In the genomic region with DNA sequence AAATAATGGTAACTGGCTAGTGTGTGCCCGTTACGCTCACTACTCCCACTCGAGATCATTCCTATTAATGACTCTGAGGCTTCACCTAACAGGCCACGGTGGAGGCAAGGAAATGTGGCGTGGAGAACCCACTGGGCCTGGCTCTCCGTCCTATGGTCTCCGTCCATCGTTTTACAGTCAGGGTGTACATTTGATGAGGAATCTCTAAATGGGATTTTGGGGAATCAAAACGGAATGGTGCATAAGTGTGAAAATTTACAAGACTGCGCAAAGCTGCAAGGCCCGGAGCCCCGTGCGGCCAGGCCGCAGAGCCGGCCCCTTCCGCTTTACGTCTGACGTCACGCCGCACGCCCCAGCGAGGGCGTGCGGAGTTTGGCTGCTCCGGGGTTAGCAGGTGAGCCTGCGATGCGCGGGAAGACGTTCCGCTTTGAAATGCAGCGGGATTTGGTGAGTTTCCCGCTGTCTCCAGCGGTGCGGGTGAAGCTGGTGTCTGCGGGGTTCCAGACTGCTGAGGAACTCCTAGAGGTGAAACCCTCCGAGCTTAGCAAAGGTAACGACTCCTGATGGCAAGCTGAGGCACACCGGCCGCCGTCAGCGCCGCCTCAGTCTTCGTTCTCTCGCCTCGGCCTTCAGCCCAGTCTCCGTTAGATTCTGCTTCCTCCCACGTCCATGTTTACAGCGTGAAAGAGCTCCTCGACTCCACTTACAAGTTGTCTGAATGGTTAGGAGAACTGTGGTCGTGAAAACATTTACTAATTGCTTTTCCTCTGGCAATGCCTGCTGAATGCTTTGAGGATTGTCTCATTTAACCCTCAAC, we compare ENCODE assay signal across 1 cellular context.
A peak's percentile ranks its signal among the peaks of the same experiment; 100 is the strongest.
TF ChIP-seq lines count a peak whose summit lies in the region.

A gene (plus strand): TSS at position 364 of the 817 bp plus-strand sequence. CDS start 42 bp downstream, at position 406.

TF ChIP-seq in HepG2, 621 proteins besides CTCF, POLR2A, EP300 and RAD21 (continued from another document and continues in another):
- TF ChIP-seq, protein P1, sequence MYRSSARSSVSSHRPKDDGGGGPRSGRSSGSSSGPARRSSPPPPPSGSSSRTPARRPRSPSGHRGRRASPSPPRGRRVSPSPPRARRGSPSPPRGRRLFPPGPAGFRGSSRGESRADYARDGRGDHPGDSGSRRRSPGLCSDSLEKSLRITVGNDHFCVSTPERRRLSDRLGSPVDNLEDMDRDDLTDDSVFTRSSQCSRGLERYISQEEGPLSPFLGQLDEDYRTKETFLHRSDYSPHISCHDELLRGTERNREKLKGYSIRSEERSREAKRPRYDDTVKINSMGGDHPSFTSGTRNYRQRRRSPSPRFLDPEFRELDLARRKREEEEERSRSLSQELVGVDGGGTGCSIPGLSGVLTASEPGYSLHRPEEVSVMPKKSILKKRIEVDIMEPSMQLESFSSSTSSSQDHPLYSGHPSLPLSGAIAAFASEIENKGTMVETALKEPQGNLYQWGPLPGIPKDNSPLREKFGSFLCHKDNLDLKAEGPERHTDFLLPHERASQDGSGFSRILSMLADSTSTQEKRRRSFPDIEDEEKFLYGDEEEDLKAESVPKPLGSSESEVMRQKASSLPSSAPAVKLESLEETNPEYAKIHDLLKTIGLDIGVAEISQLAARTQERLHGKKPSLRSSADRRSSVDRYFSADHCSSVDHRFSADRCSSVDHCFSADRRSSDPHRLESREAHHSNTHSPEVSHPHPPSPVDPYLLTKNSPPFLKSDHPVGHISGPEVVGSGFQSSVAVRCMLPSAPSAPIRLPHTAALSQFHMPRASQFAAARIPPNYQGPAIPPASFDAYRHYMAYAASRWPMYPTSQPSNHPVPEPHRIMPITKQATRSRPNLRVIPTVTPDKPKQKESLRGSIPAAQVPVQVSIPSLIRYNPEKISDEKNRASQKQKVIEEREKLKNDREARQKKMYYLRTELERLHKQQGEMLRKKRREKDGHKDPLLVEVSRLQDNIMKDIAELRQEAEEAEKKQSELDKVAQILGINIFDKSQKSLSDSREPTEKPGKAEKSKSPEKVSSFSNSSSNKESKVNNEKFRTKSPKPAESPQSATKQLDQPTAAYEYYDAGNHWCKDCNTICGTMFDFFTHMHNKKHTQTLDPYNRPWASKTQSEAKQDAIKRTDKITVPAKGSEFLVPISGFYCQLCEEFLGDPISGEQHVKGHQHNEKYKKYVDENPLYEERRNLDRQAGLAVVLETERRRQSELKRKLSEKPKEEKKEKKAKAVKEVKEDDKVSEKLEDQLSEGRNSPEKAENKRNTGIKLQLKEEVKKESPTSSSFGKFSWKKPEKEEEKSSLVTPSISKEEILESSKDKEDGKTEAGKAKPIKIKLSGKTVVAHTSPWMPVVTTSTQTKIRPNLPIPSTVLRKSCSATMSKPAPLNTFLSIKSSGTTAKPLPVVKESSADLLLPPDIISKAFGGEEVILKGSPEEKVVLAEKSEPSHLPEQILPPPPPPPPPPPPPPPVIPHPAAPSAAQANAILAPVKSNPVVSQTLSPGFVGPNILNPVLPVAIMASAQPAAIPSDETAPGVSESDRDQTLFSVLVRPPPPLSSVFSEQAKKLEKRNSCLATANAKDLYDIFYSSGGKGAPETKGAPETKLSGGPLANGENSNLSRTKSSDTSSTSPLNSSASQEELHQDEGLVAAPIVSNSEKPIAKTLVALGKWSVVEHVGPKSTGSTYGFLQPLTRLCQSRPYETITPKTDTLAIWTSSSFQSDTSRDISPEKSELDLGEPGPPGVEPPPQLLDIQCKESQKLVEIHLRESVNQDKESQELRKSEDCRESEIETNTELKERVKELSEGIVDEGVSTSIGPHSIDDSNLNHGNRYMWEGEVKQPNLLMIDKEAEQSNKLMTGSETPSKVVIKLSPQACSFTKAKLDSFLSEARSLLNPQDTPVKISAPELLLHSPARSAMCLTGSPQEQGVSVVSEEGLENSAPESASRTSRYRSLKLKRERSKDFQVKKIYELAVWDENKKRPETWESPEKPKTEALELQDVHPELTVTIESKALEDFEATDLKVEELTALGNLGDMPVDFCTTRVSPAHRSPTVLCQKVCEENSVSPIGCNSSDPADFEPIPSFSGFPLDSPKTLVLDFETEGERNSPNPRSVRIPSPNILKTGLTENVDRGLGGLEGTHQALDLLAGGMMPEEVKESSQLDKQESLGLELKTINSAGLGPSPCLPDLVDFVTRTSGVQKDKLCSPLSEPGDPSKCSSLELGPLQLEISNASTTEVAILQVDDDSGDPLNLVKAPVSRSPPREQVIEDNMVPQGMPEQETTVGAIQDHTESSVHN (CRISPR knock-in tag; IDR thresholded peaks at IDR 0.05) = peak; percentile 72; the same call in 1 of the 2 replicates
- TF ChIP-seq MTF2 (CRISPR knock-in tag; IDR thresholded peaks at IDR 0.05; ENCODE audit: borderline replicate concordance) (no peak), MTA1 (CRISPR knock-in tag; IDR thresholded peaks at IDR 0.05; ENCODE audit: borderline replicate concordance) (peak; percentile 88; the same call in 1 of the 2 replicates), KLF15 (CRISPR knock-in tag; IDR thresholded peaks at IDR 0.05; ENCODE audit: borderline replicate concordance) (0 out of 2 replicates have a peak, but pooled peaks have one; percentile 51), ZBTB1 (CRISPR knock-in tag; IDR thresholded peaks at IDR 0.05; ENCODE audit: borderline replicate concordance) (no peak), ZNF652 (CRISPR knock-in tag; IDR thresholded peaks at IDR 0.05; ENCODE audit: borderline replicate concordance, low read depth) (no peak), SRF (IDR thresholded peaks at IDR 0.05; ENCODE audit: low read depth, low read length) (no peak), PAF1 (CRISPR knock-in tag; IDR thresholded peaks at IDR 0.05) (no peak), ZFP36L2 (CRISPR knock-in tag; IDR thresholded peaks at IDR 0.05) (no peak), ZSCAN9 (CRISPR knock-in tag; IDR thresholded peaks at IDR 0.05; ENCODE audit: borderline replicate concordance) (peak; percentile 97), KDM4B (CRISPR knock-in tag; IDR thresholded peaks at IDR 0.05) (peak; percentile 87; the same call in 1 of the 2 replicates), MED8 (CRISPR knock-in tag; IDR thresholded peaks at IDR 0.05; ENCODE audit: insufficient replicate concordance) (peak; percentile 65), XBP1 (CRISPR knock-in tag; IDR thresholded peaks at IDR 0.05) (peak; percentile 94; the same call in 1 of the 2 replicates), RFX5 (IDR thresholded peaks at IDR 0.05; ENCODE audit: low read depth, low read length) (peak; percentile 67), AGO1 (IDR thresholded peaks at IDR 0.05; ENCODE audit: low read depth, low read length, poor library complexity, severe bottlenecking) (peak; percentile 35), ZNF7 (CRISPR knock-in tag; IDR thresholded peaks at IDR 0.05) (0 out of 2 replicates have a peak, but pooled peaks have one; percentile 14), ZBTB21 (CRISPR knock-in tag; IDR thresholded peaks at IDR 0.05) (peak; percentile 72), HNF4G (IDR thresholded peaks at IDR 0.05; ENCODE audit: borderline replicate concordance, low read depth, low read length) (no peak), HNF4G (CRISPR knock-in tag; IDR thresholded peaks at IDR 0.05; ENCODE audit: borderline replicate concordance, low read depth) (peak; percentile 64), SMC3 (IDR thresholded peaks at IDR 0.05; ENCODE audit: low read length) (no peak), YY1 (IDR thresholded peaks at IDR 0.05; ENCODE audit: insufficient read depth, insufficient replicate concordance, low read depth, low read length) (peak; percentile 72), RARA (CRISPR knock-in tag; IDR thresholded peaks at IDR 0.05) (peak; percentile 63)
- TF ChIP-seq, protein P2, sequence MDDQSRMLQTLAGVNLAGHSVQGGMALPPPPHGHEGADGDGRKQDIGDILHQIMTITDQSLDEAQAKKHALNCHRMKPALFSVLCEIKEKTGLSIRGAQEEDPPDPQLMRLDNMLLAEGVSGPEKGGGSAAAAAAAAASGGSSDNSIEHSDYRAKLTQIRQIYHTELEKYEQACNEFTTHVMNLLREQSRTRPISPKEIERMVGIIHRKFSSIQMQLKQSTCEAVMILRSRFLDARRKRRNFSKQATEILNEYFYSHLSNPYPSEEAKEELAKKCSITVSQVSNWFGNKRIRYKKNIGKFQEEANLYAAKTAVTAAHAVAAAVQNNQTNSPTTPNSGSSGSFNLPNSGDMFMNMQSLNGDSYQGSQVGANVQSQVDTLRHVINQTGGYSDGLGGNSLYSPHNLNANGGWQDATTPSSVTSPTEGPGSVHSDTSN (CRISPR knock-in tag; IDR thresholded peaks at IDR 0.05; ENCODE audit: borderline replicate concordance) = peak; percentile 95
- TF ChIP-seq, protein P3, sequence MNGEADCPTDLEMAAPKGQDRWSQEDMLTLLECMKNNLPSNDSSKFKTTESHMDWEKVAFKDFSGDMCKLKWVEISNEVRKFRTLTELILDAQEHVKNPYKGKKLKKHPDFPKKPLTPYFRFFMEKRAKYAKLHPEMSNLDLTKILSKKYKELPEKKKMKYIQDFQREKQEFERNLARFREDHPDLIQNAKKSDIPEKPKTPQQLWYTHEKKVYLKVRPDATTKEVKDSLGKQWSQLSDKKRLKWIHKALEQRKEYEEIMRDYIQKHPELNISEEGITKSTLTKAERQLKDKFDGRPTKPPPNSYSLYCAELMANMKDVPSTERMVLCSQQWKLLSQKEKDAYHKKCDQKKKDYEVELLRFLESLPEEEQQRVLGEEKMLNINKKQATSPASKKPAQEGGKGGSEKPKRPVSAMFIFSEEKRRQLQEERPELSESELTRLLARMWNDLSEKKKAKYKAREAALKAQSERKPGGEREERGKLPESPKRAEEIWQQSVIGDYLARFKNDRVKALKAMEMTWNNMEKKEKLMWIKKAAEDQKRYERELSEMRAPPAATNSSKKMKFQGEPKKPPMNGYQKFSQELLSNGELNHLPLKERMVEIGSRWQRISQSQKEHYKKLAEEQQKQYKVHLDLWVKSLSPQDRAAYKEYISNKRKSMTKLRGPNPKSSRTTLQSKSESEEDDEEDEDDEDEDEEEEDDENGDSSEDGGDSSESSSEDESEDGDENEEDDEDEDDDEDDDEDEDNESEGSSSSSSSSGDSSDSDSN (CRISPR knock-in tag; IDR thresholded peaks at IDR 0.05) = peak; percentile 68
- TF ChIP-seq, protein P4, sequence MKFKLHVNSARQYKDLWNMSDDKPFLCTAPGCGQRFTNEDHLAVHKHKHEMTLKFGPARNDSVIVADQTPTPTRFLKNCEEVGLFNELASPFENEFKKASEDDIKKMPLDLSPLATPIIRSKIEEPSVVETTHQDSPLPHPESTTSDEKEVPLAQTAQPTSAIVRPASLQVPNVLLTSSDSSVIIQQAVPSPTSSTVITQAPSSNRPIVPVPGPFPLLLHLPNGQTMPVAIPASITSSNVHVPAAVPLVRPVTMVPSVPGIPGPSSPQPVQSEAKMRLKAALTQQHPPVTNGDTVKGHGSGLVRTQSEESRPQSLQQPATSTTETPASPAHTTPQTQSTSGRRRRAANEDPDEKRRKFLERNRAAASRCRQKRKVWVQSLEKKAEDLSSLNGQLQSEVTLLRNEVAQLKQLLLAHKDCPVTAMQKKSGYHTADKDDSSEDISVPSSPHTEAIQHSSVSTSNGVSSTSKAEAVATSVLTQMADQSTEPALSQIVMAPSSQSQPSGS (CRISPR knock-in tag; IDR thresholded peaks at IDR 0.05) = peak; percentile 81; the same call in 1 of the 2 replicates
- TF ChIP-seq, protein P5, sequence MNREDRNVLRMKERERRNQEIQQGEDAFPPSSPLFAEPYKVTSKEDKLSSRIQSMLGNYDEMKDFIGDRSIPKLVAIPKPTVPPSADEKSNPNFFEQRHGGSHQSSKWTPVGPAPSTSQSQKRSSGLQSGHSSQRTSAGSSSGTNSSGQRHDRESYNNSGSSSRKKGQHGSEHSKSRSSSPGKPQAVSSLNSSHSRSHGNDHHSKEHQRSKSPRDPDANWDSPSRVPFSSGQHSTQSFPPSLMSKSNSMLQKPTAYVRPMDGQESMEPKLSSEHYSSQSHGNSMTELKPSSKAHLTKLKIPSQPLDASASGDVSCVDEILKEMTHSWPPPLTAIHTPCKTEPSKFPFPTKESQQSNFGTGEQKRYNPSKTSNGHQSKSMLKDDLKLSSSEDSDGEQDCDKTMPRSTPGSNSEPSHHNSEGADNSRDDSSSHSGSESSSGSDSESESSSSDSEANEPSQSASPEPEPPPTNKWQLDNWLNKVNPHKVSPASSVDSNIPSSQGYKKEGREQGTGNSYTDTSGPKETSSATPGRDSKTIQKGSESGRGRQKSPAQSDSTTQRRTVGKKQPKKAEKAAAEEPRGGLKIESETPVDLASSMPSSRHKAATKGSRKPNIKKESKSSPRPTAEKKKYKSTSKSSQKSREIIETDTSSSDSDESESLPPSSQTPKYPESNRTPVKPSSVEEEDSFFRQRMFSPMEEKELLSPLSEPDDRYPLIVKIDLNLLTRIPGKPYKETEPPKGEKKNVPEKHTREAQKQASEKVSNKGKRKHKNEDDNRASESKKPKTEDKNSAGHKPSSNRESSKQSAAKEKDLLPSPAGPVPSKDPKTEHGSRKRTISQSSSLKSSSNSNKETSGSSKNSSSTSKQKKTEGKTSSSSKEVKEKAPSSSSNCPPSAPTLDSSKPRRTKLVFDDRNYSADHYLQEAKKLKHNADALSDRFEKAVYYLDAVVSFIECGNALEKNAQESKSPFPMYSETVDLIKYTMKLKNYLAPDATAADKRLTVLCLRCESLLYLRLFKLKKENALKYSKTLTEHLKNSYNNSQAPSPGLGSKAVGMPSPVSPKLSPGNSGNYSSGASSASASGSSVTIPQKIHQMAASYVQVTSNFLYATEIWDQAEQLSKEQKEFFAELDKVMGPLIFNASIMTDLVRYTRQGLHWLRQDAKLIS (CRISPR knock-in tag; IDR thresholded peaks at IDR 0.05) = no peak
- TF ChIP-seq, protein P6, sequence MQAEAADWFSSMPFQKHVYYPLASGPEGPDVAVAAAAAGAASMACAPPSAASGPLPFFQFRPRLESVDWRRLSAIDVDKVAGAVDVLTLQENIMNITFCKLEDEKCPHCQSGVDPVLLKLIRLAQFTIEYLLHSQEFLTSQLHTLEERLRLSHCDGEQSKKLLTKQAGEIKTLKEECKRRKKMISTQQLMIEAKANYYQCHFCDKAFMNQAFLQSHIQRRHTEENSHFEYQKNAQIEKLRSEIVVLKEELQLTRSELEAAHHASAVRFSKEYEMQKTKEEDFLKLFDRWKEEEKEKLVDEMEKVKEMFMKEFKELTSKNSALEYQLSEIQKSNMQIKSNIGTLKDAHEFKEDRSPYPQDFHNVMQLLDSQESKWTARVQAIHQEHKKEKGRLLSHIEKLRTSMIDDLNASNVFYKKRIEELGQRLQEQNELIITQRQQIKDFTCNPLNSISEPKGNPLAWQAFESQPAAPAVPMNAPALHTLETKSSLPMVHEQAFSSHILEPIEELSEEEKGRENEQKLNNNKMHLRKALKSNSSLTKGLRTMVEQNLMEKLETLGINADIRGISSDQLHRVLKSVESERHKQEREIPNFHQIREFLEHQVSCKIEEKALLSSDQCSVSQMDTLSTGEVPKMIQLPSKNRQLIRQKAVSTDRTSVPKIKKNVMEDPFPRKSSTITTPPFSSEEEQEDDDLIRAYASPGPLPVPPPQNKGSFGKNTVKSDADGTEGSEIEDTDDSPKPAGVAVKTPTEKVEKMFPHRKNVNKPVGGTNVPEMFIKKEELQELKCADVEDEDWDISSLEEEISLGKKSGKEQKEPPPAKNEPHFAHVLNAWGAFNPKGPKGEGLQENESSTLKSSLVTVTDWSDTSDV (CRISPR knock-in tag; IDR thresholded peaks at IDR 0.05) = peak; percentile 92
- TF ChIP-seq, protein P7, sequence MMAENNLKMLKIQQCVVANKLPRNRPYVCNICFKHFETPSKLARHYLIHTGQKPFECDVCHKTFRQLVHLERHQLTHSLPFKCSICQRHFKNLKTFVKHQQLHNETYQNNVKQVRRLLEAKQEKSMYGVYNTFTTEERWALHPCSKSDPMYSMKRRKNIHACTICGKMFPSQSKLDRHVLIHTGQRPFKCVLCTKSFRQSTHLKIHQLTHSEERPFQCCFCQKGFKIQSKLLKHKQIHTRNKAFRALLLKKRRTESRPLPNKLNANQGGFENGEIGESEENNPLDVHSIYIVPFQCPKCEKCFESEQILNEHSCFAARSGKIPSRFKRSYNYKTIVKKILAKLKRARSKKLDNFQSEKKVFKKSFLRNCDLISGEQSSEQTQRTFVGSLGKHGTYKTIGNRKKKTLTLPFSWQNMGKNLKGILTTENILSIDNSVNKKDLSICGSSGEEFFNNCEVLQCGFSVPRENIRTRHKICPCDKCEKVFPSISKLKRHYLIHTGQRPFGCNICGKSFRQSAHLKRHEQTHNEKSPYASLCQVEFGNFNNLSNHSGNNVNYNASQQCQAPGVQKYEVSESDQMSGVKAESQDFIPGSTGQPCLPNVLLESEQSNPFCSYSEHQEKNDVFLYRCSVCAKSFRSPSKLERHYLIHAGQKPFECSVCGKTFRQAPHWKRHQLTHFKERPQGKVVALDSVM (CRISPR knock-in tag; IDR thresholded peaks at IDR 0.05) = peak; percentile 59
